In the genomic region with DNA sequence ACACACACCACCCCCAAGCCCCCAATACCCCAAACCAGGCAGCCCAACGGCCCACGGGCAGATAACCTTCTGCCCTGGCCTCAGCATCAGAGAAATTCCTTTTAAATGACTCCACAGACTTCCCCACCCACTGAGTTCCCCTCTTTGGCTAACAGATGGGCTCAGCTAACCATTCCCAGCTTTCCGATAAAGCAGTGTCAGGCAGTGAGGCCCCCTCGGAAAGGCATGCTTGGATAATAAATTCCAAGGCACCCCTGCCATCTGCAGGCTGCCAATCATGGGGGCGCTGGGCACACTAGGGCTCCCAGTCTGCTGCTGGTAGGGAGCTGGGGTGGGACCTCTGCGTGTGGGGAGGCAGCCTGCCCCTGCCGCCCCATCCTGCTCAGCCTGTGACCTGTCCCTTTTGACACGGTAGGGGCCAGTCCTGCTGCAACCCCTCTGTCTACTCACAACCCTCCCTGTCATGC, we compare ENCODE assay signal across 15 cellular contexts.
A peak's percentile ranks its signal among the peaks of the same experiment; 100 is the strongest.
DNase-seq lines count a peak whose midpoint lies in the region; ATAC-seq and TF ChIP-seq lines count a peak whose summit lies in the region.
"Had no signal": no experiment of that assay in that cellular context is flagged by ENCODE, and none has a peak within 500 bp of the region (broad histone marks: within the 10 kb centered on the region; RNA-seq: fewer than 3 reads in every experiment).

No MANE protein-coding gene starts in this region.

- H3K4me1 ChIP-seq in HUES48 (ENCODE audit: control insufficient read depth, insufficient read depth, low read length) (peaks cover 10% of the 10 kb centered on the region), transverse colon (peaks cover 9 to 26% (median 15%) of the 10 kb centered on the region in 4 donors)

- 45% methylated on average over 6 of the region's 8 CpGs; no CpG with 5 or more reads in 1 of the 2 donors for WGBS in transverse colon (ENCODE audit: low coverage in 1 of 2), 2 donors

- no peak for ATAC-seq in GM21381 (IDR thresholded peaks at IDR 0.05; ENCODE audit: unreplicated experiment)
- ATAC-seq: stimulated activated naive CD8-positive, alpha-beta T cell treated with anti-CD3 and anti-CD28 coated beads, Interleukin-15, amount 100 ng/mL, for 72 hours had no signal

- H3K27me3 ChIP-seq in HUES48 (ENCODE audit: control insufficient read depth, insufficient read depth, low read length): no peaks in the 10 kb centered on the region
- no peaks in the 10 kb centered on the region for H3K27me3 ChIP-seq in transverse colon
- H3K27me3 ChIP-seq: esophagus squamous epithelium had no signal

- H3K27ac ChIP-seq in HUES48 (ENCODE audit: low read depth, low read length) (peak overlapping the region; percentile 81), transverse colon (no peak overlapping the region)
- H3K27ac ChIP-seq: esophagus squamous epithelium had no signal

- DNase-seq in A172 (ENCODE audit: low spot score): peak; percentile 88
- DNase-seq in astrocyte of the hippocampus (ENCODE audit: low read depth, low spot score): peak; percentile 90
- peak; percentile 72 for DNase-seq in kidney glomerular epithelial cell (lab: John Stamatoyannopoulos, UW)
- no peak for DNase-seq in transverse colon
- DNase-seq in GM19238 (ENCODE audit: insufficient read length, low spot score): no peak
- DNase-seq in medulla oblongata (ENCODE audit: extremely low spot score): no peak
- DNase-seq: activated T-cell treated with anti-CD3 and anti-CD28 coated beads for 4 hours; DMS53; esophagus squamous epithelium; NCI-H2081; OCI-M1; stimulated activated CD4-positive, alpha-beta T cell treated with anti-CD3 and anti-CD28 coated beads, Interleukin-4, amount 100 ng/mL, for 24 hours; stimulated activated naive CD8-positive, alpha-beta T cell treated with anti-CD3 and anti-CD28 coated beads, Interleukin-15, amount 100 ng/mL, for 72 hours had no signal

- no peak for TF ChIP-seq EP300 in transverse colon (IDR thresholded peaks at IDR 0.05; ENCODE audit: low read depth)

- TF ChIP-seq POLR2A in transverse colon (IDR thresholded peaks at IDR 0.05): no peak

- TF ChIP-seq CTCF in transverse colon (IDR thresholded peaks at IDR 0.05): no peak

- intact Hi-C loops in transverse colon (cut with DNase I; ENCODE audit: low total_unique reads): no loop called here

- H3K4me3 ChIP-seq in HUES48 (ENCODE audit: low read depth, low read length) (no peak overlapping the region), transverse colon (no peak overlapping the region)
- H3K4me3 ChIP-seq: esophagus squamous epithelium had no signal

- no peak overlapping the region for H3K9ac ChIP-seq in HUES48 (ENCODE audit: low read depth, low read length)

- in situ Hi-C loops in transverse colon (cut with MboI; ENCODE audit: low pct_ligation_motif_present in 1 of 4, low pct_unique_long_range_greater_than_20kb in 1 of 4, low sequenced_read_pairs in 3 of 4): loop anchor here in 1 of 4 donors (25.0 kb wide), 1 partner anchor 101 kb away; no protein-coding TSS in a partner anchor

- H3K36me3 ChIP-seq in HUES48 (ENCODE audit: control insufficient read depth, insufficient read depth, low read length) (no peaks in the 10 kb centered on the region), transverse colon (no peaks in the 10 kb centered on the region)
- H3K36me3 ChIP-seq: esophagus squamous epithelium had no signal

- no peaks in the 10 kb centered on the region for H3K9me3 ChIP-seq in HUES48 (ENCODE audit: control insufficient read depth, insufficient read depth, low read length)
- H3K9me3 ChIP-seq in transverse colon: no peaks in the 10 kb centered on the region
- H3K9me3 ChIP-seq: esophagus squamous epithelium had no signal

Comparison
In these comparisons a context has a peak if more than half of its experiments do, and no peak if none do; other contexts are left out.
1. DNase-seq: peak in A172 (single experiment), astrocyte of the hippocampus (single experiment) and kidney glomerular epithelial cell (single experiment); none in transverse colon (single experiment), GM19238 (single experiment) and medulla oblongata (single experiment).